In the genomic region with DNA sequence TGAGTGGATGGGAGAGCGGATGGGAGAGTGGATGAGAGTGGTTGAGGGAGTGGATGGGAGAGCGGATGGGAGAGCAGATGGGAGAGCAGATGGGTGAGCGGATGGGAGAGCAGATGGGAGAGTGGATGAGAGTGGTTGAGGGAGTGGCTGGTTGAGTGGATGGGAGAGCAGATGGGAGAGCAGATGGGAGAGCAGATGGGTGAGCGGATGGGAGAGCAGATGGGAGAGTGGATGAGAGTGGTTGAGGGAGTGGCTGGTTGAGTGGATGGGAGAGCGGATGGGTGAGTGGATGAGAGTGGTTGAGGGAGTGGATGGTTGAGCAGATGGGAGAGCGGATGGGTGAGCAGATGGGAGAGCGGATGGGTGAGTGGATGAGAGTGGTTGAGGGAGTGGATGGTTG, we compare ENCODE assay signal across 5 cellular contexts. TPM values are rescaled to one million over a fixed set of nuclear protein-coding genes. Genes with fewer than 3 reads are reported as not detected.
"Had no signal": no experiment of that assay in that cellular context is flagged by ENCODE, and none has a peak within 500 bp of the region (broad histone marks: within the 10 kb centered on the region; RNA-seq: fewer than 3 reads in every experiment).

No MANE protein-coding gene starts in this region.

RNA-seq across cellular contexts. Expression of a gene that starts 9.7 kb away (rescaled TPM):
- total RNA-seq: pulmonary artery endothelial cell, right atrium auricular region, smooth muscle cell, vagina had no signal
- polyA plus RNA-seq: neural cell had no signal
